Comparison of ENCODE assay signal across 9 cellular contexts in the genomic region with DNA sequence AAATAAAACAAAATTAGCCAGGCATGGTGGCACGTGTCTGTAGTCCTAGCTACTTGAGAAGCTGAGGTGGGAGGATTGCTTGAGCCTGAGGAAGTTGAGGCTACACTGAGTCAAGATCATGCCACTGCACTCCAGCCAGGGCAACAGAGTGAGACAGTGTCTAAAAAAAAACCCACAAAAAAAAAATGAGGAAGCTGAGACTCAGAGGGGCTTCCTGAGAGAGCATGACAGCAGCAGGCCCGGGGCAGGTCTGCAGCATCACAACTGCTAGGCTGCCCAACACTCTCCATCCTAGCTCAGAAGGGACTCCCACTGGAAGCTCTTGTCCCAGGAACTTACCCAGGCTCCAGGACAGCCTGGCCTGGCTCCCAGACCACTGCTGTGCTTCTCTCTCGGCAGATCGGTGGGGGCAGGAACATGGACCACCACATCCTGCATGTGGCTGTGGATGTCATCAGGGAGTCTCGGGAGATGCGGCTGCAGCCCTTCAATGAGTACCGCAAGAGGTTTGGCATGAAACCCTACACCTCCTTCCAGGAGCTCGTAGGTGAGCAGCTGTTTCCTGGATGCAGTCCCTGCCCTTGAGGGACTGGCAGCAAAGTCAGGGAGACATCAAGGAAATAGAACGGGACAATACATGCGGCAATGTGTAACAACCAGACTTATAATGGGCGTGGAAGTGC. TPM values are rescaled to one million over a fixed set of nuclear protein-coding genes. Genes with fewer than 3 reads are reported as not detected.
A peak's percentile ranks its signal among the peaks of the same experiment; 100 is the strongest.
DNase-seq lines count a peak whose midpoint lies in the region; ATAC-seq and TF ChIP-seq lines count a peak whose summit lies in the region.
"Had no signal": no experiment of that assay in that cellular context is flagged by ENCODE, and none has a peak within 500 bp of the region (broad histone marks: within the 10 kb centered on the region; RNA-seq: fewer than 3 reads in every experiment).

No MANE protein-coding gene starts in this region.

- no peak for TF ChIP-seq EP300 in ovary (IDR thresholded peaks at IDR 0.05)

- TF ChIP-seq CTCF in GM06990 (IDR thresholded peaks at IDR 0.05; ENCODE audit: insufficient read depth, low read length, poor library complexity, severe bottlenecking) (no peak), left lung (IDR thresholded peaks at IDR 0.05) (no peak), ovary (IDR thresholded peaks at IDR 0.05) (no peak)

- H3K4me3 ChIP-seq in GM06990 (replicated peaks; ENCODE audit: low read depth, low read length) (no peak overlapping the region), left lung (no peak overlapping the region), ovary (no peak overlapping the region)
- H3K4me3 ChIP-seq: SJSA1 had no signal

- H3K36me3 ChIP-seq in GM06990 (ENCODE audit: control insufficient read depth, insufficient read depth, low read length): no peaks in the 10 kb centered on the region
- H3K36me3 ChIP-seq in left lung: no peaks in the 10 kb centered on the region
- H3K36me3 ChIP-seq in ovary: no peaks in the 10 kb centered on the region
- H3K36me3 ChIP-seq: SJSA1 had no signal

- H3K9me3 ChIP-seq in left lung (no peaks in the 10 kb centered on the region), ovary (no peaks in the 10 kb centered on the region)
- H3K9me3 ChIP-seq: SJSA1 had no signal

- 56 to 69% (median 63%) methylated on average over 11 of the region's 11 CpGs for WGBS in ovary, 3 donors

- ATAC-seq in HG02981 (IDR thresholded peaks at IDR 0.05; ENCODE audit: unreplicated experiment) (peak; percentile 68), left lung (peak; percentile 64), GM21529 (IDR thresholded peaks at IDR 0.05; ENCODE audit: unreplicated experiment) (no peak)

- DNase-seq in GM06990 (ENCODE audit: extremely low read depth, insufficient read length) (peak; percentile 42), NOMO-1 treated with dmso at 0.1 percent for 144 hours (lab: John Stamatoyannopoulos, UW; ENCODE audit: unreplicated experiment) (peak; percentile 33), left lung (no peak), amniotic stem cell (lab: John Stamatoyannopoulos, UW) (no peak), ovary (no peak), activated gamma-delta T cell (lab: John Stamatoyannopoulos, UW) (no peak)

- intact Hi-C loops in left lung (cut with DNase I): no loop called here
- intact Hi-C loops in ovary (cut with DNase I): no loop called here

- H3K4me1 ChIP-seq in left lung: no peaks in the 10 kb centered on the region
- no peaks in the 10 kb centered on the region for H3K4me1 ChIP-seq in ovary (ENCODE audit: insufficient read depth)

- no peak overlapping the region for H3K27ac ChIP-seq in left lung
- no peak overlapping the region for H3K27ac ChIP-seq in ovary
- H3K27ac ChIP-seq: SJSA1 had no signal

- TF ChIP-seq POLR2A in ovary (IDR thresholded peaks at IDR 0.05): no peak

- H3K27me3 ChIP-seq in GM06990 (replicated peaks; ENCODE audit: control insufficient read depth, insufficient read depth, low read length): no peaks in the 10 kb centered on the region
- no peaks in the 10 kb centered on the region for H3K27me3 ChIP-seq in left lung
- H3K27me3 ChIP-seq in ovary: no peaks in the 10 kb centered on the region
- H3K27me3 ChIP-seq: SJSA1 had no signal

RNA-seq across cellular contexts. Expression of a gene that starts 19.1 kb away (rescaled TPM):
- total RNA-seq in left lung (10 to 100 TPM; 12.9 to 16.3 TPM), ovary (10 to 100 TPM in 1 of 7 donors, 1 to 10 TPM in 6; 1.4 to 37.1 (median 7.0) TPM)
- 1 to 10 TPM in 1 of 2 donors, under 1 TPM in 1; 0.90 to 8.2 TPM for polyA plus RNA-seq in ovary

Comparison
In these comparisons a context has a peak if more than half of its experiments do, and no peak if none do; other contexts are left out.
1. DNase-seq: peak in GM06990 (single experiment) and NOMO-1 treated with dmso at 0.1 percent for 144 hours (single experiment); none in left lung (0 of 2), amniotic stem cell (single experiment), ovary (0 of 5) and activated gamma-delta T cell (single experiment).